In the genomic region with DNA sequence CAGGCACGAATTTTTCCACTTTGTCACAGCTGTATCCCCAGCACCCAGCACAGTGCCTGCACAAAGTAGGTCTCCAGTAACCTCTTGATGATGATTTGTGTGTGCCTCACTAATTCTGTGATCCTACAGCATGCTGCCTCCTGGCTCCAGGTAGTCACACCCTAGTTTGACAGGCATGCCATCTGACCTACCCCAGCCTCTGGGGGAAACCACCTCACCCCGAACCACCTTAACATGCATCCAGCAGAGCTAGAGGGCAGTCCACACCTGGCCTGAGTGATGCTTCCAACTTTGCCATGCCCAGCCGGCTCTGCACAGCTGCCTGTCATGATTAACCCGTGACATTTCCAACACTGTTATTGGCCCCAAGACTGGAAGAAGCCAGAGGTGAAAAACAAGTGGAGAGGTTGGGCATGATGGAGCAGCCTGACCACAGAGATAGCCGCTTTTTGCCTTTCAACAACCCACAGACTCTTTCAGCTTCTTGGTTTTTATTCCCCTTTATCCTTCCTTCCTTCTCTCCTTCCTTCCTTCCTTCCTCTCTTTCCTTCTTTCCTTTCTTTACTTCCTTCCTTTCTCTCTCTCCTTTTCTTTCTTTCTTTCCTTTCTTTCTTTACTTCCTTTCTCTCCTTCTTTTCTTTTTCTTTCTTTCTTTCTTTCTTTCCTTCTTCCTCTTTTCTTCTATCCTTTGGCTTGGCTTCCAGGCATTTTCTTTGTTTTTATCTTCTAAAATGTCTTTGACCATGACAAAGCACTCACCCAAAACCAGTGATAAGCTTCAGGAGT, we compare ENCODE assay signal across 16 cellular contexts.
"Had no signal": no experiment of that assay in that cellular context is flagged by ENCODE, and none has a peak within 500 bp of the region (broad histone marks: within the 10 kb centered on the region; RNA-seq: fewer than 3 reads in every experiment).

No MANE protein-coding gene starts in this region.

- FAIRE-seq: islet of Langerhans, pancreas had no signal

- H3K4me2 ChIP-seq: smooth muscle cell had no signal

- H3K36me3 ChIP-seq: heart left ventricle, pancreas had no signal

- H3K4me3 ChIP-seq: heart left ventricle, pancreas, smooth muscle cell had no signal

- ATAC-seq: heart left ventricle, pancreas, right cardiac atrium had no signal

- DNase-seq: effector CD4-positive, alpha-beta T cell; endodermal cell; foreskin melanocyte; heart left ventricle; hippocampal formation; kidney glomerular epithelial cell; mesendoderm; naive B cell; occipital lobe; pancreas; right cardiac atrium; stimulated activated CD4-positive, alpha-beta T cell treated with anti-CD3 and anti-CD28 coated beads, Interleukin-2, amount 100 ng/mL, for 48 hours; stimulated activated naive CD4-positive, alpha-beta T cell treated with Interleukin-2 at 50 U/mL for 16 hours; trophoblast cell had no signal

- H3K4me1 ChIP-seq: heart left ventricle, pancreas had no signal

- H3K27ac ChIP-seq: heart left ventricle, pancreas had no signal

- H3K9me3 ChIP-seq: heart left ventricle, pancreas had no signal

- H3K27me3 ChIP-seq: pancreas had no signal
